1 cellular context compared by ENCODE assay signal in the genomic region with DNA sequence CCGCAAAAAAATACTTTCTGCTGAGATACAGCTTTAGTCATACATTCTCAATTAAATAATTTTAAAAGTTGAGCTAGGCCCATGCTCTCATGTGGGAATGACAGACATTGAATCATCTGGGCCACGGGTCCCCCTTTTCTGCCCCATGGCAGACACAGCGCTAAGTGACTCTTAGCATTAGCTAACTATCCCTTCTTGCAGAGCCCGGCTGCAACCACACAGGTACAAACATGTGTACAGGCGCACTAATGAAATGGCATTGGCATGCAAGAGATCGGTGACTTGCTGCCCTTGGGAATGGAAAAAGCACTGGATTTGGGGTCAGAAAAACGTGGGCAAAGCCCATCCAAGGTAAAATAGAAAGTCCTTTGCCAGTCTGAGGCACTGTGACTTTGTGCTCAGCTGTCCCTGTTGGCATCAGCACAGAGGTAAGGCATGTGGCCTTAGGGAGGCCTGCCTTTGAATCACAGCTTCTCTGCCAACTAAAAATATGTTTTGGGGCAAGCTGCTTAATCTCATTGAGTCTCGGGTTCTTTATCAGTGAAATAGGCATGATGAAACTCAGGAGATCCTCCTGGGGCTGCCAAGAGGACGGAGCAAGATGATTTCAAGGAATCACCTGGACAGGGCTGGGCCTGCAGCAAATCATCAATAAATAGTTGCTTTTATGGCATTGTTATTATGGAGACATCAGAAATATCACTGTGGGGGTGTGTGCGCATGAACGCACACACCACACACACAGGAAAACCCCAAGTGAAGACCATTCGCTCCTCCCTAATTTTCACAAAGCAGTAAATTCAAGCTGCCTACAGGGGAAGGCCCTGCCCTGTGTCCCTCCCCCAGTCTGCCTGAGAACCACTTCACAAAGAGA.
TF ChIP-seq lines count a peak whose summit lies in the region.

No MANE protein-coding gene starts in this region.

TF ChIP-seq in WTC11, 78 proteins besides CTCF, POLR2A, EP300 and RAD21 (continued from another document):
- TF ChIP-seq, protein P1, sequence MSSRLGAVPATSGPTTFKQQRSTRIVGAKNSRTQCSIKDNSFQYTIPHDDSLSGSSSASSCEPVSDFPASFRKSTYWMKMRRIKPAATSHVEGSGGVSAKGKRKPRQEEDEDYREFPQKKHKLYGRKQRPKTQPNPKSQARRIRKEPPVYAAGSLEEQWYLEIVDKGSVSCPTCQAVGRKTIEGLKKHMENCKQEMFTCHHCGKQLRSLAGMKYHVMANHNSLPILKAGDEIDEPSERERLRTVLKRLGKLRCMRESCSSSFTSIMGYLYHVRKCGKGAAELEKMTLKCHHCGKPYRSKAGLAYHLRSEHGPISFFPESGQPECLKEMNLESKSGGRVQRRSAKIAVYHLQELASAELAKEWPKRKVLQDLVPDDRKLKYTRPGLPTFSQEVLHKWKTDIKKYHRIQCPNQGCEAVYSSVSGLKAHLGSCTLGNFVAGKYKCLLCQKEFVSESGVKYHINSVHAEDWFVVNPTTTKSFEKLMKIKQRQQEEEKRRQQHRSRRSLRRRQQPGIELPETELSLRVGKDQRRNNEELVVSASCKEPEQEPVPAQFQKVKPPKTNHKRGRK (CRISPR knock-in tag; IDR thresholded peaks at IDR 0.05; ENCODE audit: borderline replicate concordance), result no peak
- no peak for TF ChIP-seq FOXP1 (CRISPR knock-in tag; IDR thresholded peaks at IDR 0.05; ENCODE audit: borderline replicate concordance)
- no peak for TF ChIP-seq TEAD1 (CRISPR knock-in tag; IDR thresholded peaks at IDR 0.05)
- TF ChIP-seq, protein P2, sequence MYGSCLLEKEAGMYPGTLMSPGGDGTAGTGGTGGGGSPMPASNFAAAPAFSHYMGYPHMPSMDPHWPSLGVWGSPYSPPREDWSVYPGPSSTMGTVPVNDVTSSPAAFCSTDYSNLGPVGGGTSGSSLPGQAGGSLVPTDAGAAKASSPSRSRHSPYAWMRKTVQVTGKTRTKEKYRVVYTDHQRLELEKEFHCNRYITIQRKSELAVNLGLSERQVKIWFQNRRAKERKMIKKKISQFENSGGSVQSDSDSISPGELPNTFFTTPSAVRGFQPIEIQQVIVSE (CRISPR knock-in tag; IDR thresholded peaks at IDR 0.05; ENCODE audit: borderline replicate concordance), result no peak
- no peak for TF ChIP-seq ZNF121 (CRISPR knock-in tag; IDR thresholded peaks at IDR 0.05)
- no peak for TF ChIP-seq ZNF671 (CRISPR knock-in tag; IDR thresholded peaks at IDR 0.05)
- no peak for TF ChIP-seq ZNF232 (CRISPR knock-in tag; IDR thresholded peaks at IDR 0.05)
- TF ChIP-seq, protein P3, sequence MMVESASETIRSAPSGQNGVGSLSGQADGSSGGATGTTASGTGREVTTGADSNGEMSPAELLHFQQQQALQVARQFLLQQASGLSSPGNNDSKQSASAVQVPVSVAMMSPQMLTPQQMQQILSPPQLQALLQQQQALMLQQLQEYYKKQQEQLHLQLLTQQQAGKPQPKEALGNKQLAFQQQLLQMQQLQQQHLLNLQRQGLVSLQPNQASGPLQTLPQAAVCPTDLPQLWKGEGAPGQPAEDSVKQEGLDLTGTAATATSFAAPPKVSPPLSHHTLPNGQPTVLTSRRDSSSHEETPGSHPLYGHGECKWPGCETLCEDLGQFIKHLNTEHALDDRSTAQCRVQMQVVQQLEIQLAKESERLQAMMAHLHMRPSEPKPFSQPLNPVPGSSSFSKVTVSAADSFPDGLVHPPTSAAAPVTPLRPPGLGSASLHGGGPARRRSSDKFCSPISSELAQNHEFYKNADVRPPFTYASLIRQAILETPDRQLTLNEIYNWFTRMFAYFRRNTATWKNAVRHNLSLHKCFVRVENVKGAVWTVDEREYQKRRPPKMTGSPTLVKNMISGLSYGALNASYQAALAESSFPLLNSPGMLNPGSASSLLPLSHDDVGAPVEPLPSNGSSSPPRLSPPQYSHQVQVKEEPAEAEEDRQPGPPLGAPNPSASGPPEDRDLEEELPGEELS (CRISPR knock-in tag; IDR thresholded peaks at IDR 0.05), result no peak
- TF ChIP-seq, protein P4, sequence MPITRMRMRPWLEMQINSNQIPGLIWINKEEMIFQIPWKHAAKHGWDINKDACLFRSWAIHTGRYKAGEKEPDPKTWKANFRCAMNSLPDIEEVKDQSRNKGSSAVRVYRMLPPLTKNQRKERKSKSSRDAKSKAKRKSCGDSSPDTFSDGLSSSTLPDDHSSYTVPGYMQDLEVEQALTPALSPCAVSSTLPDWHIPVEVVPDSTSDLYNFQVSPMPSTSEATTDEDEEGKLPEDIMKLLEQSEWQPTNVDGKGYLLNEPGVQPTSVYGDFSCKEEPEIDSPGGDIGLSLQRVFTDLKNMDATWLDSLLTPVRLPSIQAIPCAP (CRISPR knock-in tag; IDR thresholded peaks at IDR 0.05), result no peak
- no peak for TF ChIP-seq ZNF219 (CRISPR knock-in tag; IDR thresholded peaks at IDR 0.05; ENCODE audit: borderline replicate concordance)
